ENCODE assay signal across 8 cellular contexts in the genomic region with DNA sequence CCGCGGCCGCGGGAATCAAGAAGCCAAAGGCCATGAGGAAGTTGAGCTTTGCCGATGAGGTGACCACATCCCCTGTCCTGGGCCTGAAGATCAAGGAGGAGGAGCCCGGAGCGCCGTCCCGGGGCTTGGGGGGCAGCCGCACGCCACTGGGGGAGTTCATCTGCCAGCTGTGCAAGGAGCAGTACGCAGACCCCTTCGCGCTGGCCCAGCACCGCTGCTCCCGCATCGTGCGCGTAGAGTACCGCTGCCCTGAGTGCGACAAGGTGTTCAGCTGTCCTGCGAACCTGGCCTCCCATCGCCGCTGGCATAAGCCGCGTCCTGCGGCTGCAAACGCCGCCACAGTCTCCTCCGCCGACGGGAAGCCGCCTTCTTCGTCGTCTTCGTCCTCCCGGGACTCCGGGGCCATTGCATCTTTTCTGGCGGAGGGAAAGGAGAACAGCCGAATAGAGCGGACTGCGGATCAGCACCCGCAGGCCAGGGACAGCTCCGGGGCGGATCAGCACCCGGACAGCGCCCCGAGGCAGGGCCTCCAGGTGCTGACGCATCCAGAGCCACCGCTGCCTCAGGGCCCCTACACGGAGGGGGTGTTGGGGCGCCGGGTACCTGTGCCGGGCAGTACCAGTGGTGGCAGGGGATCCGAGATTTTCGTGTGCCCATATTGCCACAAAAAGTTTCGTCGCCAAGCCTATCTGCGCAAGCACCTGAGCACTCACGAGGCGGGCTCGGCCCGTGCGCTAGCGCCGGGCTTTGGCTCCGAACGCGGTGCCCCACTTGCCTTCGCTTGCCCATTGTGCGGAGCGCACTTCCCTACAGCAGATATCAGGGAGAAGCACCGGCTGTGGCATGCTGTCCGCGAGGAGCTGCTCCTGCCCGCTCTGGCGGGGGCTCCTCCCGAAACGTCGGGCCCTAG. TPM values are rescaled to one million over a fixed set of nuclear protein-coding genes. Genes with fewer than 3 reads are reported as not detected.
DNase-seq lines count a peak whose midpoint lies in the region; ATAC-seq and TF ChIP-seq lines count a peak whose summit lies in the region.

No MANE protein-coding gene starts in this region.

- H3K9me2 ChIP-seq in HCT116 (ENCODE audit: insufficient read depth), result no peaks in the 10 kb centered on the region

- no peaks in the 10 kb centered on the region for H3K9me3 Mint-ChIP-seq in activated CD4-positive, alpha-beta memory T cell treated with anti-CD3 and anti-CD28 coated beads, Interleukin-2, amount 10 ng/mL, durations not matched to agents 7 days and 5 days

- H3K36me3 ChIP-seq in HCT116 (ENCODE audit: control insufficient read depth in 1 of 2, insufficient read depth in 2 of 2, low read length in 2 of 2), result no peaks in the 10 kb centered on the region

- no peak overlapping the region for H3K4me2 ChIP-seq in HCT116 (ENCODE audit: low read length)

- intact Hi-C loops in HCT116 (cut with micrococcal nuclease), result no loop called here

- H3K4me1 ChIP-seq in HCT116 (ENCODE audit: control insufficient read depth in 1 of 2, insufficient read depth in 2 of 2, low read length in 2 of 2), result 0 out of 4 replicates have a peak, but pooled peaks cover 0 to 7% of the 10 kb centered on the region in 2 experiments

- H3K4me3 ChIP-seq in GM08714 (ENCODE audit: low read length), result peak overlapping the region; percentile 66; the same call in 1 of the 2 replicates
- H3K4me3 ChIP-seq in HCT116 (replicated peaks in 1 of 2; ENCODE audit: low read depth in 1 of 2, low read length in 2 of 2), result no peak overlapping the region

- no peak overlapping the region for H3K27ac ChIP-seq in HCT116 (ENCODE audit: low read depth, low read length)

- no peak overlapping the region for H3K27ac Mint-ChIP-seq in activated CD4-positive, alpha-beta memory T cell treated with anti-CD3 and anti-CD28 coated beads, Interleukin-2, amount 10 ng/mL, durations not matched to agents 7 days and 5 days

- no peaks in the 10 kb centered on the region for H3K27me3 ChIP-seq in HCT116 (ENCODE audit: insufficient read depth, low read length)

- RAD21 ChIA-PET in HCT116 (lab: Charles Lee; ENCODE audit: low non-redundant PET in 1 of 2, low total read pairs in 2 of 2, uncharacterized antibody in 2 of 2, unreplicated experiment in 2 of 2), result no interaction called here

- H3K79me2 ChIP-seq in HCT116 (ENCODE audit: insufficient read depth, low read length), result no peaks in the 10 kb centered on the region

- no peak for TF ChIP-seq CTCF in HCT116 (IDR thresholded peaks at IDR 0.05 in 2 of 3, conservative IDR thresholded peaks at IDR 0.05 in 1 of 3; ENCODE audit: borderline replicate concordance in 1 of 3, insufficient read depth in 1 of 3, low read depth in 2 of 3, low read length in 2 of 3)

- H3K9ac ChIP-seq in HCT116 (ENCODE audit: low read length), result no peak overlapping the region

- H3K36me3 Mint-ChIP-seq in activated CD4-positive, alpha-beta memory T cell treated with anti-CD3 and anti-CD28 coated beads, Interleukin-2, amount 10 ng/mL, durations not matched to agents 7 days and 5 days (ENCODE audit: low read depth), result no peaks in the 10 kb centered on the region

- BruUV-seq in HCT116 (replicated peaks; lab: Mats Ljungman, UMichigan), result no TSS peak

- H3K27me3 Mint-ChIP-seq in activated CD4-positive, alpha-beta memory T cell treated with anti-CD3 and anti-CD28 coated beads, Interleukin-2, amount 10 ng/mL, durations not matched to agents 7 days and 5 days, result peaks cover 53% of the 10 kb centered on the region

- no peak overlapping the region for H2AFZ ChIP-seq in HCT116 (ENCODE audit: low read depth, low read length, poor library complexity, severe bottlenecking)

- peaks cover 20% of the 10 kb centered on the region for H3K4me1 Mint-ChIP-seq in activated CD4-positive, alpha-beta memory T cell treated with anti-CD3 and anti-CD28 coated beads, Interleukin-2, amount 10 ng/mL, durations not matched to agents 7 days and 5 days

- CTCF ChIA-PET in HCT116 (lab: Charles Lee), result no interaction called here
- CTCF ChIA-PET in activated CD4-positive, alpha-beta memory T cell treated with anti-CD3 and anti-CD28 coated beads, Interleukin-2, amount 10 ng/mL, durations not matched to agents 7 days and 5 days (lab: Charles Lee), result interaction anchor here (1.7 kb wide), 1 partner anchor 152 kb away, joined by 5 read pairs; no protein-coding TSS in a partner anchor

- DNase-seq in HCT116 (ENCODE audit: low read depth, low spot score), result no peak
- DNase-seq in NCI-H2029 treated with DMSO at 0.1 percent for 48 hours (lab: John Stamatoyannopoulos, UW), result peak; percentile 91
- peak; percentile 73 for DNase-seq in activated CD4-positive, alpha-beta memory T cell treated with anti-CD3 and anti-CD28 coated beads, Interleukin-2, amount 10 ng/mL, durations not matched to agents 7 days and 5 days
- DNase-seq in ecto neural progenitor cell (ENCODE audit: low spot score), result peak; percentile 92
- peak; percentile 41 for DNase-seq in medulla oblongata (ENCODE audit: extremely low spot score)
- peak; percentile 52 to 57 for DNase-seq in stimulated activated CD8-positive, alpha-beta memory T cell treated with anti-CD3 and anti-CD28 coated beads, Interleukin-2, amount 100 ng/mL, for 48 hours (ENCODE audit: low read depth in 2 of 2)
- no peak for DNase-seq in superior temporal gyrus (ENCODE audit: extremely low spot score)

- TF ChIP-seq POLR2A in HCT116 (IDR thresholded peaks at IDR 0.05; ENCODE audit: borderline replicate concordance, extremely low read depth, insufficient read depth, insufficient read length), result no peak

- peak overlapping the region; percentile 68 for H3K4me3 Mint-ChIP-seq in activated CD4-positive, alpha-beta memory T cell treated with anti-CD3 and anti-CD28 coated beads, Interleukin-2, amount 10 ng/mL, durations not matched to agents 7 days and 5 days

- H3K9me3 ChIP-seq in HCT116 (ENCODE audit: control insufficient read depth in 1 of 2, insufficient read depth in 1 of 2, low read depth in 1 of 2, low read length in 2 of 2), result no peaks in the 10 kb centered on the region

- TF ChIP-seq RAD21 in HCT116 (IDR thresholded peaks at IDR 0.05; ENCODE audit: low read depth), result no peak

- H4K20me1 ChIP-seq in HCT116 (ENCODE audit: insufficient read depth), result no peaks in the 10 kb centered on the region

- POLR2A ChIA-PET in HCT116 (lab: Charles Lee), result no interaction called here
- POLR2A ChIA-PET in activated CD4-positive, alpha-beta memory T cell treated with anti-CD3 and anti-CD28 coated beads, Interleukin-2, amount 10 ng/mL, durations not matched to agents 7 days and 5 days (lab: Charles Lee), result no interaction called here

- peak; percentile 59 for ATAC-seq in HCT116

TF ChIP-seq in HCT116, 20 proteins besides CTCF, POLR2A, EP300 and RAD21:
- TF ChIP-seq CEBPB (IDR thresholded peaks at IDR 0.05; ENCODE audit: low read depth), result no peak
- TF ChIP-seq, protein P1, sequence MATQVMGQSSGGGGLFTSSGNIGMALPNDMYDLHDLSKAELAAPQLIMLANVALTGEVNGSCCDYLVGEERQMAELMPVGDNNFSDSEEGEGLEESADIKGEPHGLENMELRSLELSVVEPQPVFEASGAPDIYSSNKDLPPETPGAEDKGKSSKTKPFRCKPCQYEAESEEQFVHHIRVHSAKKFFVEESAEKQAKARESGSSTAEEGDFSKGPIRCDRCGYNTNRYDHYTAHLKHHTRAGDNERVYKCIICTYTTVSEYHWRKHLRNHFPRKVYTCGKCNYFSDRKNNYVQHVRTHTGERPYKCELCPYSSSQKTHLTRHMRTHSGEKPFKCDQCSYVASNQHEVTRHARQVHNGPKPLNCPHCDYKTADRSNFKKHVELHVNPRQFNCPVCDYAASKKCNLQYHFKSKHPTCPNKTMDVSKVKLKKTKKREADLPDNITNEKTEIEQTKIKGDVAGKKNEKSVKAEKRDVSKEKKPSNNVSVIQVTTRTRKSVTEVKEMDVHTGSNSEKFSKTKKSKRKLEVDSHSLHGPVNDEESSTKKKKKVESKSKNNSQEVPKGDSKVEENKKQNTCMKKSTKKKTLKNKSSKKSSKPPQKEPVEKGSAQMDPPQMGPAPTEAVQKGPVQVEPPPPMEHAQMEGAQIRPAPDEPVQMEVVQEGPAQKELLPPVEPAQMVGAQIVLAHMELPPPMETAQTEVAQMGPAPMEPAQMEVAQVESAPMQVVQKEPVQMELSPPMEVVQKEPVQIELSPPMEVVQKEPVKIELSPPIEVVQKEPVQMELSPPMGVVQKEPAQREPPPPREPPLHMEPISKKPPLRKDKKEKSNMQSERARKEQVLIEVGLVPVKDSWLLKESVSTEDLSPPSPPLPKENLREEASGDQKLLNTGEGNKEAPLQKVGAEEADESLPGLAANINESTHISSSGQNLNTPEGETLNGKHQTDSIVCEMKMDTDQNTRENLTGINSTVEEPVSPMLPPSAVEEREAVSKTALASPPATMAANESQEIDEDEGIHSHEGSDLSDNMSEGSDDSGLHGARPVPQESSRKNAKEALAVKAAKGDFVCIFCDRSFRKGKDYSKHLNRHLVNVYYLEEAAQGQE (IDR thresholded peaks at IDR 0.05; ENCODE audit: low read depth), result peak; percentile 96

RNA-seq across cellular contexts. Expression of gene INSM2, which starts 1.2 kb away (rescaled TPM):
- total RNA-seq in HCT116 (2021; ENCODE audit: unreplicated experiment), result not detected
- polyA plus RNA-seq in HCT116 (2012), result not detected in 2 replicates
- not detected for total RNA-seq in activated CD4-positive, alpha-beta memory T cell treated with anti-CD3 and anti-CD28 coated beads, Interleukin-2, amount 10 ng/mL, durations not matched to agents 7 days and 5 days

Comparison
In these comparisons a context has a peak if more than half of its experiments do, and no peak if none do; other contexts are left out.
1. DNase-seq: peak in NCI-H2029 treated with DMSO at 0.1 percent for 48 hours (single experiment), activated CD4-positive, alpha-beta memory T cell treated with anti-CD3 and anti-CD28 coated beads, Interleukin-2, amount 10 ng/mL, durations not matched to agents 7 days and 5 days (single experiment), ecto neural progenitor cell (single experiment), medulla oblongata (single experiment) and stimulated activated CD8-positive, alpha-beta memory T cell treated with anti-CD3 and anti-CD28 coated beads, Interleukin-2, amount 100 ng/mL, for 48 hours (2 of 2); none in HCT116 (single experiment) and superior temporal gyrus (single experiment).